ENCODE assay signal across 19 cellular contexts in genomic region chr1:156157506-156157905, GRCh38. TPM values are rescaled to one million over a fixed set of nuclear protein-coding genes. Genes with fewer than 3 reads are reported as not detected.
A peak's percentile ranks its signal among the peaks of the same experiment; 100 is the strongest.
DNase-seq lines count a peak whose midpoint lies in the region; ATAC-seq and TF ChIP-seq lines count a peak whose summit lies in the region.
"Had no signal": no experiment of that assay in that cellular context is flagged by ENCODE, and none has a peak within 500 bp of the region (broad histone marks: within the 10 kb centered on the region; RNA-seq: fewer than 3 reads in every experiment).

No MANE protein-coding gene starts in this region.

- H3K4me3 ChIP-seq in BLaER1: no peak overlapping the region
- no peak overlapping the region for H3K4me3 ChIP-seq in CD8-positive, alpha-beta T cell (ENCODE audit: low read depth, low read length)
- H3K4me3 ChIP-seq: GM23338, upper lobe of right lung had no signal

- TF ChIP-seq CTCF in CD8-positive, alpha-beta T cell (IDR thresholded peaks at IDR 0.05): no peak

- CTCF ChIA-PET in CD8-positive, alpha-beta T cell (lab: Charles Lee): no interaction called here

- peaks cover 2% of the 10 kb centered on the region for H3K36me3 Mint-ChIP-seq in CD8-positive, alpha-beta T cell
- peaks cover 24% of the 10 kb centered on the region for H3K36me3 Mint-ChIP-seq in activated T-helper 17 cell treated with anti-CD3 and anti-CD28 coated beads, Interleukin-2, amount 50 U/mL, for 72 hours (ENCODE audit: low read depth)
- H3K36me3 Mint-ChIP-seq: mesothelial cell of epicardium had no signal

- H3K27ac ChIP-seq in BLaER1: no peak overlapping the region
- H3K27ac ChIP-seq in CD8-positive, alpha-beta T cell (ENCODE audit: low read depth, low read length): no peak overlapping the region
- H3K27ac ChIP-seq: upper lobe of right lung had no signal

- intact Hi-C loops in CD8-positive, alpha-beta T cell (cut with DNase I, micrococcal nuclease): no loop called here

- peak overlapping the region; percentile 18 for H3K27ac Mint-ChIP-seq in CD8-positive, alpha-beta T cell
- H3K27ac Mint-ChIP-seq in activated T-helper 17 cell treated with anti-CD3 and anti-CD28 coated beads, Interleukin-2, amount 50 U/mL, for 72 hours: peak overlapping the region; percentile 98
- H3K27ac Mint-ChIP-seq: GM23338, mesothelial cell of epicardium had no signal

- peak overlapping the region; percentile 86 for H3K4me2 ChIP-seq in BLaER1
- H3K4me2 ChIP-seq: GM23338 had no signal

- H3K36me3 ChIP-seq in BLaER1: no peaks in the 10 kb centered on the region; the same call in 1 of the 2 replicates
- no peaks in the 10 kb centered on the region for H3K36me3 ChIP-seq in CD8-positive, alpha-beta T cell (ENCODE audit: insufficient read depth, low read length)
- H3K36me3 ChIP-seq: upper lobe of right lung had no signal

- POLR2A ChIA-PET in CD8-positive, alpha-beta T cell (lab: Charles Lee): no interaction called here

- peaks cover 39% of the 10 kb centered on the region for H3K4me1 Mint-ChIP-seq in CD8-positive, alpha-beta T cell (ENCODE audit: low read depth)
- peaks cover 48% of the 10 kb centered on the region for H3K4me1 Mint-ChIP-seq in activated T-helper 17 cell treated with anti-CD3 and anti-CD28 coated beads, Interleukin-2, amount 50 U/mL, for 72 hours

- DNase-seq in CD8-positive, alpha-beta T cell: no peak
- DNase-seq in NCI-H187 (lab: John Stamatoyannopoulos, UW): no peak
- DNase-seq: activated naive CD4-positive, alpha-beta T cell treated with Interleukin-2 at 50 U/mL for 16 hours; AML-193; effector memory CD4-positive, alpha-beta T cell; GDM1; NCI-H1436 treated with DMSO at 0.1 percent for 48 hours; NCI-H2171; PC-3; stimulated activated CD4-positive, alpha-beta T cell treated with anti-CD3 and anti-CD28 coated beads, Interleukin-2, amount 100 ng/mL, for 24 hours; upper lobe of right lung had no signal

- 0 out of 2 replicates have a peak, but pooled peaks cover 5% of the 10 kb centered on the region for H3K27me3 ChIP-seq in BLaER1
- no peaks in the 10 kb centered on the region for H3K27me3 ChIP-seq in CD8-positive, alpha-beta T cell (ENCODE audit: insufficient read depth, low read length)
- H3K27me3 ChIP-seq: upper lobe of right lung had no signal

- peaks cover 81% of the 10 kb centered on the region for H3K4me1 ChIP-seq in BLaER1
- H3K4me1 ChIP-seq in CD8-positive, alpha-beta T cell (ENCODE audit: insufficient read depth, low read length): peaks cover 4% of the 10 kb centered on the region

- no peaks in the 10 kb centered on the region for H3K9me3 ChIP-seq in BLaER1
- H3K9me3 ChIP-seq in CD8-positive, alpha-beta T cell (ENCODE audit: low read length): no peaks in the 10 kb centered on the region
- H3K9me3 ChIP-seq: upper lobe of right lung had no signal

- H3K4me3 Mint-ChIP-seq in CD8-positive, alpha-beta T cell: peak overlapping the region; percentile 19
- H3K4me3 Mint-ChIP-seq in activated T-helper 17 cell treated with anti-CD3 and anti-CD28 coated beads, Interleukin-2, amount 50 U/mL, for 72 hours: peak overlapping the region; percentile 88
- H3K4me3 Mint-ChIP-seq: GM23338, mesothelial cell of epicardium had no signal

- ATAC-seq in CD8-positive, alpha-beta T cell: no peak
- ATAC-seq in HG03354 (IDR thresholded peaks at IDR 0.05; ENCODE audit: poor library complexity, severe bottlenecking, unreplicated experiment): peak; percentile 33
- no peak for ATAC-seq in activated T-helper 17 cell treated with anti-CD3 and anti-CD28 coated beads, Interleukin-2, amount 50 U/mL, for 72 hours (replicated peaks)
- no peak for ATAC-seq in GM21367 (IDR thresholded peaks at IDR 0.05; ENCODE audit: unreplicated experiment)
- no peak for ATAC-seq in GM18868 (IDR thresholded peaks at IDR 0.05; ENCODE audit: unreplicated experiment)
- ATAC-seq in GM18909 (IDR thresholded peaks at IDR 0.05; ENCODE audit: poor library complexity, unreplicated experiment): no peak
- ATAC-seq: GM23338, PC-3, upper lobe of right lung had no signal

- H3K9me3 Mint-ChIP-seq in CD8-positive, alpha-beta T cell: no peaks in the 10 kb centered on the region
- H3K9me3 Mint-ChIP-seq in activated T-helper 17 cell treated with anti-CD3 and anti-CD28 coated beads, Interleukin-2, amount 50 U/mL, for 72 hours: no peaks in the 10 kb centered on the region
- H3K9me3 Mint-ChIP-seq: GM23338, mesothelial cell of epicardium had no signal

- no peaks in the 10 kb centered on the region for H3K27me3 Mint-ChIP-seq in CD8-positive, alpha-beta T cell (ENCODE audit: low read depth)
- no peaks in the 10 kb centered on the region for H3K27me3 Mint-ChIP-seq in activated T-helper 17 cell treated with anti-CD3 and anti-CD28 coated beads, Interleukin-2, amount 50 U/mL, for 72 hours

- no peak overlapping the region for H3K9ac ChIP-seq in BLaER1

- no peaks in the 10 kb centered on the region for H4K20me1 ChIP-seq in BLaER1

RNA-seq across cellular contexts. Expression of gene SEMA4A, which starts 4.1 kb away (rescaled TPM):
- total RNA-seq in CD8-positive, alpha-beta T cell: 1 to 10 TPM; 2.9 to 4.0 TPM
- 10 to 100 TPM in 1 of 2 donors, 1 to 10 TPM in 1; 1.8 to 17.6 TPM for total RNA-seq in activated T-helper 17 cell treated with anti-CD3 and anti-CD28 coated beads, Interleukin-2, amount 50 U/mL, for 72 hours

RNA-seq across cellular contexts. Expression of gene SLC25A44, which starts 36.4 kb away (rescaled TPM):
- 10 to 100 TPM; 12.1 to 12.6 TPM for total RNA-seq in CD8-positive, alpha-beta T cell
- total RNA-seq in activated T-helper 17 cell treated with anti-CD3 and anti-CD28 coated beads, Interleukin-2, amount 50 U/mL, for 72 hours: 10 to 100 TPM; 23.5 to 38.1 TPM

RNA-seq across cellular contexts. Expression of gene LMNA, which starts 43.0 kb away (rescaled TPM):
- total RNA-seq in CD8-positive, alpha-beta T cell: 100 to 1,000 TPM; 281 to 298 TPM
- total RNA-seq in activated T-helper 17 cell treated with anti-CD3 and anti-CD28 coated beads, Interleukin-2, amount 50 U/mL, for 72 hours: 100 to 1,000 TPM; 150 to 338 TPM

RNA-seq across cellular contexts. Expression of gene PMF1, which starts 55.3 kb away (rescaled TPM):
- 10 to 100 TPM; 72.1 to 74.4 TPM for total RNA-seq in CD8-positive, alpha-beta T cell
- 10 to 100 TPM; 85.6 to 87.3 TPM for total RNA-seq in activated T-helper 17 cell treated with anti-CD3 and anti-CD28 coated beads, Interleukin-2, amount 50 U/mL, for 72 hours
